In the genomic region with DNA sequence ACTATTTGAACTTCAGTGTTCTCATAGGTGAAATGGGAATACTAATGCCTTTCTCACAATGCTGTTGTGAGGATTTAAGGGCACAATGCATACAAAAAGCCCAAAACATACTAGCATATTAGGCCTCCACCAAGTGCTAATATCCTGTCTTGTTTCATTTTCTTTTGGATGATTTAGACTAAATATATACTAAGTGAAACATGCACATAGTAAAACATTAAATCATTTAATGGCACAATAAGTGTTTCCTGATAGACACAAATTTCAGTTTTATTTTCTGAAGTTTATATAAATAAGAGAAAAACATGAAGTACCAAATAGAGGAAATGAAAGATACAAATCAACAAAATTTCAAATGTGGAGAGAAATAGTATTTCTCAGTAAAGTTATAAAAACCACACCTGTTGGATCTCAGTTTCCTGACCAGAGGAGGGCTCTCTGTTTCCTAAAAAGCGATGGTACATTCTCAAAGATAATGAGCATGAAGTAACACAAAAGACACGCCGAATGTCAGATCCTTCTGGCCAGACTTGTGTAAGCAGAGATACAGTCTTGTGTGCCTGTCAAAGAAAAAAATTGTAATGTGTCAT, we compare ENCODE assay signal across 23 cellular contexts. TPM values are rescaled to one million over a fixed set of nuclear protein-coding genes. Genes with fewer than 3 reads are reported as not detected.
A peak's percentile ranks its signal among the peaks of the same experiment; 100 is the strongest.
DNase-seq lines count a peak whose midpoint lies in the region; ATAC-seq and TF ChIP-seq lines count a peak whose summit lies in the region.
"Had no signal": no experiment of that assay in that cellular context is flagged by ENCODE, and none has a peak within 500 bp of the region (broad histone marks: within the 10 kb centered on the region; RNA-seq: fewer than 3 reads in every experiment).

No MANE protein-coding gene starts in this region.

- H4K91ac ChIP-seq in trophoblast cell (ENCODE audit: low read depth, low read length): no peak overlapping the region

- no peaks in the 10 kb centered on the region for H3K27me3 ChIP-seq in trophoblast cell (ENCODE audit: insufficient read depth, low read length)
- H3K27me3 ChIP-seq in CD4-positive, alpha-beta memory T cell (ENCODE audit: insufficient read depth, low read length): no peaks in the 10 kb centered on the region
- H3K27me3 ChIP-seq: gastroesophageal sphincter, spleen, uterus had no signal

- CTCF ChIA-PET in CD4-positive, alpha-beta memory T cell (lab: Charles Lee; ENCODE audit: partially characterized antibody): no interaction called here
- CTCF ChIA-PET in Calu3 (lab: Charles Lee): no interaction called here

- ATAC-seq in GM18873 (IDR thresholded peaks at IDR 0.05; ENCODE audit: low FRiP score, unreplicated experiment) (peak; percentile 48), GM21423 (IDR thresholded peaks at IDR 0.05; ENCODE audit: unreplicated experiment) (peak; percentile 71), HG02938 (IDR thresholded peaks at IDR 0.05; ENCODE audit: unreplicated experiment) (peak; percentile 73), HG03460 (IDR thresholded peaks at IDR 0.05; ENCODE audit: unreplicated experiment) (peak; percentile 54)
- ATAC-seq: activated CD4-positive, alpha-beta T cell treated with anti-CD3 and anti-CD28 coated beads for 36 hours; activated CD8-positive, alpha-beta memory T cell treated with anti-CD3 and anti-CD28 coated beads, Interleukin-2, amount 10 ng/mL, durations not matched to agents 7 days and 5 days; esophagus mucosa; gastroesophageal sphincter; HepG2; left colon had no signal

- H3K9me3 Mint-ChIP-seq in CD4-positive, alpha-beta memory T cell: no peaks in the 10 kb centered on the region
- no peaks in the 10 kb centered on the region for H3K9me3 Mint-ChIP-seq in Calu3 (ENCODE audit: low read depth, unreplicated experiment)
- H3K9me3 Mint-ChIP-seq: neural crest cell had no signal

- no peak overlapping the region for H2AFZ ChIP-seq in trophoblast cell (ENCODE audit: insufficient read depth, low read length, poor library complexity)

- H3K27ac ChIP-seq in trophoblast cell (ENCODE audit: low read depth, low read length): no peak overlapping the region
- no peak overlapping the region for H3K27ac ChIP-seq in CD4-positive, alpha-beta memory T cell (ENCODE audit: low read depth, low read length)
- H3K27ac ChIP-seq: gastroesophageal sphincter, spleen, uterus had no signal

- H3K4me2 ChIP-seq in trophoblast cell (ENCODE audit: low read length): no peak overlapping the region

- H4K12ac ChIP-seq in trophoblast cell (ENCODE audit: low read depth, low read length): no peak overlapping the region

- H3K9me3 ChIP-seq in trophoblast cell (ENCODE audit: insufficient read depth, low read depth, low read length): no peaks in the 10 kb centered on the region
- H3K9me3 ChIP-seq in CD4-positive, alpha-beta memory T cell (ENCODE audit: control insufficient read depth in 1 of 2, low read length in 2 of 2): no peaks in the 10 kb centered on the region
- H3K9me3 ChIP-seq: gastroesophageal sphincter, spleen, uterus had no signal

- no peak overlapping the region for H3K4ac ChIP-seq in trophoblast cell (ENCODE audit: low read depth, low read length)

- DNase-seq in trophoblast cell (no peak), NCI-H345 (lab: John Stamatoyannopoulos, UW) (no peak), Calu3 (no peak)
- no peak for DNase-seq in CD4-positive, alpha-beta memory T cell
- DNase-seq: activated CD4-positive, alpha-beta T cell treated with anti-CD3 and anti-CD28 coated beads for 36 hours; activated CD8-positive, alpha-beta memory T cell treated with anti-CD3 and anti-CD28 coated beads, Interleukin-2, amount 10 ng/mL, durations not matched to agents 7 days and 5 days; activated effector memory CD4-positive, alpha-beta T cell treated with Interleukin-2 at 50 U/mL for 16 hours; caudate nucleus; left colon; NCI-H1436; RPMI8226; spleen; stimulated activated CD8-positive, alpha-beta memory T cell treated with anti-CD3 and anti-CD28 coated beads, Interleukin-4, amount 100 ng/mL, for 48 hours; uterus had no signal

- peaks cover 60 to 66% of the 10 kb centered on the region in 2 donors for H3K36me3 Mint-ChIP-seq in CD4-positive, alpha-beta memory T cell
- H3K36me3 Mint-ChIP-seq in Calu3 (ENCODE audit: insufficient read depth, unreplicated experiment): no peaks in the 10 kb centered on the region

- no CpG with 5 or more reads among the region's 3 CpGs for WGBS in trophoblast cell (ENCODE audit: extremely low coverage, insufficient coverage, insufficient read length)

- no TSS peak for BruUV-seq in Calu3 (replicated peaks; lab: Mats Ljungman, UMichigan)

- no peak overlapping the region for H3K18ac ChIP-seq in trophoblast cell (ENCODE audit: low read length)

- H3K4me1 ChIP-seq in trophoblast cell (ENCODE audit: control insufficient read depth in 1 of 2, insufficient read depth in 2 of 2, low read length in 2 of 2): no peaks in the 10 kb centered on the region
- H3K4me1 ChIP-seq in CD4-positive, alpha-beta memory T cell (ENCODE audit: insufficient read depth, low read length): no peaks in the 10 kb centered on the region
- H3K4me1 ChIP-seq: gastroesophageal sphincter, spleen, uterus had no signal

- peaks cover 0 to 12% (median 5%) of the 10 kb centered on the region in 4 donors for H3K4me1 Mint-ChIP-seq in CD4-positive, alpha-beta memory T cell
- H3K4me1 Mint-ChIP-seq in Calu3 (ENCODE audit: low read depth, unreplicated experiment): no peaks in the 10 kb centered on the region
- H3K4me1 Mint-ChIP-seq: activated CD4-positive, alpha-beta T cell treated with anti-CD3 and anti-CD28 coated beads for 36 hours; neural crest cell had no signal

- no peak overlapping the region for H2BK5ac ChIP-seq in trophoblast cell (ENCODE audit: low read depth, low read length, poor library complexity)

- no peak overlapping the region for H2BK12ac ChIP-seq in trophoblast cell (ENCODE audit: low read length)

- no peak overlapping the region for H3K9ac ChIP-seq in trophoblast cell (ENCODE audit: low read length)

- H3K27me3 Mint-ChIP-seq in CD4-positive, alpha-beta memory T cell: no peaks in the 10 kb centered on the region
- no peaks in the 10 kb centered on the region for H3K27me3 Mint-ChIP-seq in Calu3 (ENCODE audit: unreplicated experiment)
- H3K27me3 Mint-ChIP-seq: activated CD4-positive, alpha-beta T cell treated with anti-CD3 and anti-CD28 coated beads for 36 hours; activated CD8-positive, alpha-beta memory T cell treated with anti-CD3 and anti-CD28 coated beads, Interleukin-2, amount 10 ng/mL, durations not matched to agents 7 days and 5 days had no signal

- H3K4me3 Mint-ChIP-seq in CD4-positive, alpha-beta memory T cell: no peak overlapping the region
- no peak overlapping the region for H3K4me3 Mint-ChIP-seq in Calu3 (ENCODE audit: low read depth, unreplicated experiment)
- H3K4me3 Mint-ChIP-seq: activated CD4-positive, alpha-beta T cell treated with anti-CD3 and anti-CD28 coated beads for 36 hours; activated CD8-positive, alpha-beta memory T cell treated with anti-CD3 and anti-CD28 coated beads, Interleukin-2, amount 10 ng/mL, durations not matched to agents 7 days and 5 days; CD14-positive monocyte; neural crest cell had no signal

- POLR2A ChIA-PET in CD4-positive, alpha-beta memory T cell (lab: Charles Lee; ENCODE audit: partially characterized antibody): no interaction called here

- no peak overlapping the region for H3K14ac ChIP-seq in trophoblast cell (ENCODE audit: low read length)

- no peaks in the 10 kb centered on the region for H3K36me3 ChIP-seq in trophoblast cell (ENCODE audit: control insufficient read depth in 1 of 2, insufficient read depth in 2 of 2, low read length in 2 of 2)
- peaks cover 19% of the 10 kb centered on the region for H3K36me3 ChIP-seq in CD4-positive, alpha-beta memory T cell (ENCODE audit: insufficient read depth, low read length)
- H3K36me3 ChIP-seq: uterus had no signal

- intact Hi-C loops in CD4-positive, alpha-beta memory T cell (cut with micrococcal nuclease): no loop called here
- intact Hi-C loops in Calu3 (cut with micrococcal nuclease; ENCODE audit: unreplicated experiment): no loop called here

- no peak for TF ChIP-seq CTCF in Calu3 (IDR thresholded peaks at IDR 0.05; ENCODE audit: unreplicated experiment)

- H2AK5ac ChIP-seq in trophoblast cell (ENCODE audit: low read length): no peak overlapping the region

- no peak overlapping the region for H3K23ac ChIP-seq in trophoblast cell (ENCODE audit: low read length)

- no peak overlapping the region for H2BK120ac ChIP-seq in trophoblast cell (ENCODE audit: insufficient read depth, low read length, poor library complexity)

- no peak overlapping the region for H3K4me3 ChIP-seq in trophoblast cell (ENCODE audit: low read depth, low read length)
- H3K4me3 ChIP-seq in CD4-positive, alpha-beta memory T cell (ENCODE audit: low read length in 2 of 2): no peak overlapping the region
- H3K4me3 ChIP-seq: gastroesophageal sphincter, spleen, uterus had no signal

- no peaks in the 10 kb centered on the region for H3K79me2 ChIP-seq in trophoblast cell (ENCODE audit: control insufficient read depth, insufficient read depth, low read length, poor library complexity)

- no peak overlapping the region for H3K27ac Mint-ChIP-seq in CD4-positive, alpha-beta memory T cell
- H3K27ac Mint-ChIP-seq in Calu3 (ENCODE audit: unreplicated experiment): no peak overlapping the region
- H3K27ac Mint-ChIP-seq: activated CD4-positive, alpha-beta T cell treated with anti-CD3 and anti-CD28 coated beads for 36 hours; activated CD8-positive, alpha-beta memory T cell treated with anti-CD3 and anti-CD28 coated beads, Interleukin-2, amount 10 ng/mL, durations not matched to agents 7 days and 5 days; CD14-positive monocyte had no signal

- H4K8ac ChIP-seq in trophoblast cell (ENCODE audit: low read depth, low read length): no peak overlapping the region

- H3K79me1 ChIP-seq in trophoblast cell (ENCODE audit: low read length): no peaks in the 10 kb centered on the region

RNA-seq across cellular contexts. Expression of a gene that starts 25.1 kb away (rescaled TPM):
- 0.67 and 0.78 TPM in 2 replicates for polyA plus RNA-seq in trophoblast cell (2013)
- total RNA-seq in CD4-positive, alpha-beta memory T cell: 10 to 100 TPM; 33.1 to 33.9 TPM
- 10 to 100 TPM; 25.7 to 30.8 TPM for polyA plus RNA-seq in CD4-positive, alpha-beta memory T cell
- total RNA-seq in Calu3 (2022): 66.5 and 137 TPM in 2 replicates
- polyA plus RNA-seq: HepG2 had no signal
